ENCODE assay signal across 21 cellular contexts in the genomic region with DNA sequence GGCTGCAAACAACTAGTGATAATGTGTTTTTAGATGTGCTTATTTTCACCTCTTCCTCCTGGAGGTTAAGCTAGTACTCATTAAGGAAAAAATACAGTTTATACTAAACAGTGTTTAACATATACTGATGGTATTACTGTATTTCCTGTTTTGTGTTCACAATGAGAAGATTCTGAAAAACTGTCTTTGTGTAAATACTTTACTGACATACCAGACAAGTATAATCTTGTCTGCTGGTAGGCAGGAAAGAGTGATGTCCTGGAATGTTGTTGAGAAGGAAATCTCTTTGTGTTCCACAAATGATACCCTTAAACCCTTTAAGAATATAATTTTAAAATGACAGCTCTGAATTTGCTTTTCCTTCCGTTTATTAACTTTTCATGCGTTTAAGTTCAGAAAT.
DNase-seq lines count a peak whose midpoint lies in the region; ATAC-seq and TF ChIP-seq lines count a peak whose summit lies in the region.
"Had no signal": no experiment of that assay in that cellular context is flagged by ENCODE, and none has a peak within 500 bp of the region (broad histone marks: within the 10 kb centered on the region; RNA-seq: fewer than 3 reads in every experiment).

No MANE protein-coding gene starts in this region.

- peak overlapping the region in 11 of 21 experiments; percentile 1 to 66 (median 44) for H3K27ac ChIP-seq in skin epidermis
- H3K27ac ChIP-seq: transverse colon, VCaP had no signal

- TF ChIP-seq CTCF in Loucy (conservative IDR thresholded peaks at IDR 0.05; ENCODE audit: low read length) = no peak
- no peak for TF ChIP-seq CTCF in cardiac fibroblast (IDR thresholded peaks at IDR 0.05; ENCODE audit: low read depth, low read length)

- H3K36me3 ChIP-seq in Loucy (ENCODE audit: insufficient read depth, low read length) = no peaks in the 10 kb centered on the region
- H3K36me3 ChIP-seq: left ventricle myocardium inferior, transverse colon had no signal

- no peaks in the 10 kb centered on the region for H3K9me3 Mint-ChIP-seq in naive thymus-derived CD8-positive, alpha-beta T cell
- H3K9me3 Mint-ChIP-seq: activated T-cell treated with anti-CD3 and anti-CD28 coated beads, Interleukin-2, amount 50 U/mL, for 72 hours; natural killer cell; stimulated activated memory B cell treated with anti-CD40 and anti-IgM and Interleukin-4, amounts not matched to agents 10 μg/mL and 1 μg/mL and 100 μg/mL, for 72 hours had no signal

- H3K4me3 ChIP-seq in Loucy (ENCODE audit: low read length, poor library complexity, severe bottlenecking) = no peak overlapping the region
- H3K4me3 ChIP-seq in cardiac fibroblast (replicated peaks in 1 of 2; ENCODE audit: low read depth in 2 of 2, low read length in 2 of 2) = no peak overlapping the region
- H3K4me3 ChIP-seq in skin epidermis = no peak overlapping the region
- H3K4me3 ChIP-seq: left ventricle myocardium inferior, transverse colon had no signal

- H3K4me2 ChIP-seq in Loucy (ENCODE audit: low read depth, low read length, poor library complexity, severe bottlenecking) = peak overlapping the region; percentile 30

- intact Hi-C loops in Right ventricle myocardium superior (cut with DNase I) = no loop called here

- H3K4me3 Mint-ChIP-seq in naive thymus-derived CD8-positive, alpha-beta T cell = no peak overlapping the region
- H3K4me3 Mint-ChIP-seq: activated CD8-positive, alpha-beta T cell treated with anti-CD3 and anti-CD28 coated beads for 36 hours; activated naive CD8-positive, alpha-beta T cell; activated T-cell treated with anti-CD3 and anti-CD28 coated beads, Interleukin-2, amount 50 U/mL, for 72 hours; natural killer cell; stimulated activated memory B cell treated with anti-CD40 and anti-IgM and Interleukin-4, amounts not matched to agents 10 μg/mL and 1 μg/mL and 100 μg/mL, for 72 hours had no signal

- ATAC-seq in naive thymus-derived CD8-positive, alpha-beta T cell = no peak
- ATAC-seq in Right ventricle myocardium superior (ENCODE audit: poor library complexity) = no peak
- ATAC-seq: activated CD8-positive, alpha-beta T cell treated with anti-CD3 and anti-CD28 coated beads for 36 hours; activated T-cell treated with anti-CD3 and anti-CD28 coated beads, Interleukin-2, amount 50 U/mL, for 72 hours; natural killer cell; stimulated activated memory B cell treated with anti-CD40 and anti-IgM and Interleukin-4, amounts not matched to agents 10 μg/mL and 1 μg/mL and 100 μg/mL, for 72 hours had no signal

- H3K9me2 ChIP-seq in Loucy (replicated peaks; ENCODE audit: low read depth, low read length) = no peaks in the 10 kb centered on the region

- peaks cover 25% of the 10 kb centered on the region for H3K4me1 ChIP-seq in Loucy (ENCODE audit: insufficient read depth, low read length, poor library complexity, severe bottlenecking)

- no peaks in the 10 kb centered on the region for H3F3A ChIP-seq in Loucy (ENCODE audit: low read depth)

- peak; percentile 16 to 40 for DNase-seq in cardiac fibroblast (ENCODE audit: low read depth in 2 of 2)
- peak; percentile 5 for DNase-seq in kidney glomerular epithelial cell (lab: John Stamatoyannopoulos, UW)
- no peak for DNase-seq in GDM1 (lab: John Stamatoyannopoulos, UW)
- DNase-seq in naive thymus-derived CD8-positive, alpha-beta T cell = no peak
- no peak for DNase-seq in ecto neural progenitor cell (ENCODE audit: low spot score)
- no peak for DNase-seq in Right ventricle myocardium superior
- DNase-seq: activated CD8-positive, alpha-beta T cell treated with anti-CD3 and anti-CD28 coated beads for 36 hours; activated T-cell treated with anti-CD3 and anti-CD28 coated beads, Interleukin-2, amount 50 U/mL, for 72 hours; C1 segment of cervical spinal cord; DMS 273 treated with DMSO at 0.1 percent for 48 hours; effector CD4-positive, alpha-beta T cell; H7; left ventricle myocardium inferior; natural killer cell; NCI-H1105 treated with DMSO at 0.1 percent for 48 hours; transverse colon had no signal

- peak overlapping the region; percentile 20; the same call in 1 of the 2 replicates for H2AFZ ChIP-seq in Loucy (ENCODE audit: low read length)

- no peak overlapping the region for H3K27ac Mint-ChIP-seq in naive thymus-derived CD8-positive, alpha-beta T cell
- H3K27ac Mint-ChIP-seq: activated CD8-positive, alpha-beta T cell treated with anti-CD3 and anti-CD28 coated beads for 36 hours; activated naive CD8-positive, alpha-beta T cell; activated T-cell treated with anti-CD3 and anti-CD28 coated beads, Interleukin-2, amount 50 U/mL, for 72 hours; natural killer cell; stimulated activated memory B cell treated with anti-CD40 and anti-IgM and Interleukin-4, amounts not matched to agents 10 μg/mL and 1 μg/mL and 100 μg/mL, for 72 hours had no signal

- H3K9me3 ChIP-seq in Loucy (ENCODE audit: insufficient read depth, low read depth, low read length) = no peaks in the 10 kb centered on the region
- H3K9me3 ChIP-seq: left ventricle myocardium inferior, transverse colon had no signal

- H3K27me3 Mint-ChIP-seq in naive thymus-derived CD8-positive, alpha-beta T cell = no peaks in the 10 kb centered on the region
- H3K27me3 Mint-ChIP-seq: activated CD8-positive, alpha-beta T cell treated with anti-CD3 and anti-CD28 coated beads for 36 hours; activated naive CD8-positive, alpha-beta T cell; stimulated activated memory B cell treated with anti-CD40 and anti-IgM and Interleukin-4, amounts not matched to agents 10 μg/mL and 1 μg/mL and 100 μg/mL, for 72 hours had no signal

- POLR2A ChIA-PET in naive thymus-derived CD8-positive, alpha-beta T cell (lab: Charles Lee) = no interaction called here

- peaks cover 0 to 27% (median 25%) of the 10 kb centered on the region in 3 donors for H3K36me3 Mint-ChIP-seq in naive thymus-derived CD8-positive, alpha-beta T cell
- H3K36me3 Mint-ChIP-seq: natural killer cell had no signal

- no peaks in the 10 kb centered on the region for H3K79me2 ChIP-seq in Loucy (ENCODE audit: insufficient read depth, low read length)

- H3K27me3 ChIP-seq in Loucy (ENCODE audit: insufficient read depth, low read length, poor library complexity, severe bottlenecking) = no peaks in the 10 kb centered on the region
- H3K27me3 ChIP-seq: transverse colon had no signal

- peak overlapping the region; percentile 63 for H3K9ac ChIP-seq in Loucy (ENCODE audit: low read depth, low read length, poor library complexity, severe bottlenecking)

- H3K4me1 Mint-ChIP-seq in naive thymus-derived CD8-positive, alpha-beta T cell = no peaks in the 10 kb centered on the region
- H3K4me1 Mint-ChIP-seq: natural killer cell; stimulated activated memory B cell treated with anti-CD40 and anti-IgM and Interleukin-4, amounts not matched to agents 10 μg/mL and 1 μg/mL and 100 μg/mL, for 72 hours had no signal

- H4K20me1 ChIP-seq in Loucy (ENCODE audit: insufficient read depth, low read length, poor library complexity, severe bottlenecking) = no peaks in the 10 kb centered on the region

Comparison
In these comparisons a context has a peak if more than half of its experiments do, and no peak if none do; other contexts are left out.
1. DNase-seq: peak in cardiac fibroblast (2 of 2) and kidney glomerular epithelial cell (single experiment); none in GDM1 (single experiment), naive thymus-derived CD8-positive, alpha-beta T cell (0 of 10), ecto neural progenitor cell (single experiment) and Right ventricle myocardium superior (single experiment).